ENCODE assay signal across 1 cellular context in genomic region chr7:805261-805660, GRCh38.
TF ChIP-seq lines count a peak whose summit lies in the region.

No MANE protein-coding gene starts in this region.

TF ChIP-seq in IMR-90, 13 proteins besides CTCF, POLR2A, EP300 and RAD21 (continued from another document):
- TF ChIP-seq ELK1 (IDR thresholded peaks at IDR 0.05; ENCODE audit: borderline replicate concordance, low read depth, low read length) (no peak), CEBPB (IDR thresholded peaks at IDR 0.05; ENCODE audit: low read depth, low read length) (no peak), RFX5 (IDR thresholded peaks at IDR 0.05; ENCODE audit: low read depth, low read length) (no peak), BHLHE40 (IDR thresholded peaks at IDR 0.05; ENCODE audit: low read depth, low read length) (no peak), SMC3 (IDR thresholded peaks at IDR 0.05; ENCODE audit: low read depth, low read length) (no peak), CHD1 (IDR thresholded peaks at IDR 0.05; ENCODE audit: low read depth, low read length) (no peak)
